10 cellular contexts compared by ENCODE assay signal in genomic region chr6:105600342-105601293, GRCh38.
A peak's percentile ranks its signal among the peaks of the same experiment; 100 is the strongest.
DNase-seq lines count a peak whose midpoint lies in the region; TF ChIP-seq lines count a peak whose summit lies in the region.
"Had no signal": no experiment of that assay in that cellular context is flagged by ENCODE, and none has a peak within 500 bp of the region (broad histone marks: within the 10 kb centered on the region; RNA-seq: fewer than 3 reads in every experiment).

No MANE protein-coding gene starts in this region.

- intact Hi-C loops in activated CD4-positive, alpha-beta memory T cell treated with anti-CD3 and anti-CD28 coated beads for 36 hours (cut with micrococcal nuclease) = loop anchor here (1.0 to 5.0 kb wide), 9 partner anchors 21 to 564 kb away; no protein-coding TSS in a partner anchor
- intact Hi-C loops in spleen (cut with DNase I; ENCODE audit: low total_unique reads) = no loop called here
- intact Hi-C loops in Caco-2 (cut with micrococcal nuclease; ENCODE audit: unreplicated experiment) = no loop called here

- CTCF ChIA-PET in activated CD4-positive, alpha-beta memory T cell treated with anti-CD3 and anti-CD28 coated beads for 36 hours (lab: Charles Lee) = no interaction called here
- CTCF ChIA-PET in Caco-2 (lab: Charles Lee) = no interaction called here

- H3K36me3 Mint-ChIP-seq in HFFc6 (ENCODE audit: low read depth) (peaks cover 6% of the 10 kb centered on the region; the same call in 1 of the 2 replicates), Caco-2 (ENCODE audit: insufficient read depth, unreplicated experiment) (no peaks in the 10 kb centered on the region)
- H3K36me3 Mint-ChIP-seq in activated CD4-positive, alpha-beta memory T cell treated with anti-CD3 and anti-CD28 coated beads for 36 hours = no peaks in the 10 kb centered on the region

- 84 to 87% (median 84%) methylated on average over 9 of the region's 9 CpGs for WGBS in spleen, 5 donors

- H3K27me3 Mint-ChIP-seq in HFFc6 (ENCODE audit: insufficient read depth) (no peaks in the 10 kb centered on the region), Caco-2 (ENCODE audit: insufficient read depth, unreplicated experiment) (no peaks in the 10 kb centered on the region)
- H3K27me3 Mint-ChIP-seq in activated CD4-positive, alpha-beta memory T cell treated with anti-CD3 and anti-CD28 coated beads for 36 hours = peaks cover 3% of the 10 kb centered on the region

- TF ChIP-seq POLR2A in spleen (IDR thresholded peaks at IDR 0.05) = no peak

- DNase-seq in HFFc6 (peak; percentile 33), fibroblast of pulmonary artery (ENCODE audit: low read depth) (peak; percentile 89), spleen (no peak), GM13977 (ENCODE audit: low spot score) (no peak), AG08395 (ENCODE audit: low spot score) (no peak), Caco-2 (no peak)
- DNase-seq in activated CD4-positive, alpha-beta memory T cell treated with anti-CD3 and anti-CD28 coated beads for 36 hours = no peak
- no peak for DNase-seq in activated CD4-positive, CD25-positive, alpha-beta regulatory T cell treated with anti-CD3 and anti-CD28 coated beads, Interleukin-2, amount 50 U/mL, for 72 hours
- DNase-seq: DND-41, SJCRH30 had no signal

- H3K36me3 ChIP-seq in spleen = no peaks in the 10 kb centered on the region
- H3K36me3 ChIP-seq in Caco-2 (ENCODE audit: control insufficient read depth, insufficient read depth, low read length) = no peaks in the 10 kb centered on the region
- H3K36me3 ChIP-seq: SJCRH30 had no signal

- peak overlapping the region in 5 of 8 donors; percentile 44 to 70 (median 64) for H3K27ac ChIP-seq in spleen
- H3K27ac ChIP-seq: SJCRH30 had no signal

- BruUV-seq in Caco-2 (replicated peaks; lab: Mats Ljungman, UMichigan) = no TSS peak

- peak overlapping the region; percentile 91 for H3K27ac Mint-ChIP-seq in HFFc6
- H3K27ac Mint-ChIP-seq in activated CD4-positive, alpha-beta memory T cell treated with anti-CD3 and anti-CD28 coated beads for 36 hours = peak overlapping the region; percentile 86
- H3K27ac Mint-ChIP-seq in Caco-2 (ENCODE audit: unreplicated experiment) = no peak overlapping the region

- H3K9me3 Mint-ChIP-seq in HFFc6 (no peaks in the 10 kb centered on the region), Caco-2 (ENCODE audit: unreplicated experiment) (peaks cover 12% of the 10 kb centered on the region)
- H3K9me3 Mint-ChIP-seq in activated CD4-positive, alpha-beta memory T cell treated with anti-CD3 and anti-CD28 coated beads for 36 hours = peaks cover 4% of the 10 kb centered on the region

- TF ChIP-seq CTCF in HFFc6 (IDR thresholded peaks at IDR 0.05) = no peak
- no peak for TF ChIP-seq CTCF in fibroblast of pulmonary artery (IDR thresholded peaks at IDR 0.05; ENCODE audit: low read length, missing control alignments)
- no peak for TF ChIP-seq CTCF in spleen (IDR thresholded peaks at IDR 0.05 in 8 of 11, conservative IDR thresholded peaks at IDR 0.05 in 3 of 11)
- TF ChIP-seq CTCF in GM13977 (IDR thresholded peaks at IDR 0.05; ENCODE audit: extremely low read depth, insufficient read depth, missing control alignments) = no peak
- TF ChIP-seq CTCF in Caco-2 (IDR thresholded peaks at IDR 0.05; ENCODE audit: insufficient read depth in 1 of 2, low read depth in 1 of 2, low read length in 1 of 2, severe bottlenecking in 1 of 2, unreplicated experiment in 1 of 2) = no peak

- H3K27me3 ChIP-seq in spleen (replicated peaks in 1 of 7) (no peaks in the 10 kb centered on the region), Caco-2 (replicated peaks; ENCODE audit: control insufficient read depth, insufficient read depth, low read length) (no peaks in the 10 kb centered on the region)
- H3K27me3 ChIP-seq: SJCRH30 had no signal

- peak overlapping the region; percentile 80 for H3K4me3 Mint-ChIP-seq in HFFc6
- peak overlapping the region; percentile 33 for H3K4me3 Mint-ChIP-seq in activated CD4-positive, alpha-beta memory T cell treated with anti-CD3 and anti-CD28 coated beads for 36 hours
- no peak overlapping the region for H3K4me3 Mint-ChIP-seq in Caco-2 (ENCODE audit: unreplicated experiment)

- POLR2A ChIA-PET in activated CD4-positive, alpha-beta memory T cell treated with anti-CD3 and anti-CD28 coated beads for 36 hours (lab: Charles Lee) = interaction anchor here (1.2 to 1.5 kb wide), 3 partner anchors 48 to 498 kb away, joined by 3 to 4 read pairs (median 3); no protein-coding TSS in a partner anchor
- POLR2A ChIA-PET in Caco-2 (lab: Charles Lee) = no interaction called here

- in situ Hi-C loops in GM13977 (cut with MboI; ENCODE audit: low pct_unique_long_range_greater_than_20kb, low sequenced_read_pairs, unreplicated experiment) = no loop called here

- H3K4me3 ChIP-seq in fibroblast of pulmonary artery (replicated peaks; ENCODE audit: low read depth, low read length) (no peak overlapping the region), spleen (no peak overlapping the region), Caco-2 (ENCODE audit: low read depth, low read length) (no peak overlapping the region)
- H3K4me3 ChIP-seq: SJCRH30 had no signal

- no peaks in the 10 kb centered on the region for H3K4me1 ChIP-seq in spleen
- 0 out of 2 replicates have a peak, but pooled peaks cover 7% of the 10 kb centered on the region for H3K4me1 ChIP-seq in Caco-2
- H3K4me1 ChIP-seq: SJCRH30 had no signal

- H3K9me3 ChIP-seq in spleen = no peaks in the 10 kb centered on the region
- no peaks in the 10 kb centered on the region for H3K9me3 ChIP-seq in Caco-2
- H3K9me3 ChIP-seq: SJCRH30 had no signal

- H3K4me1 Mint-ChIP-seq in HFFc6 (ENCODE audit: low read depth) = peaks cover 83% of the 10 kb centered on the region
- H3K4me1 Mint-ChIP-seq in activated CD4-positive, alpha-beta memory T cell treated with anti-CD3 and anti-CD28 coated beads for 36 hours (ENCODE audit: low read depth) = peaks cover 26% of the 10 kb centered on the region
- H3K4me1 Mint-ChIP-seq in Caco-2 (ENCODE audit: low read depth, unreplicated experiment) = no peaks in the 10 kb centered on the region

Comparison
In these comparisons a context has a peak if more than half of its experiments do, and no peak if none do; other contexts are left out.
1. DNase-seq: peak in HFFc6 (single experiment) and fibroblast of pulmonary artery (single experiment); none in activated CD4-positive, alpha-beta memory T cell treated with anti-CD3 and anti-CD28 coated beads for 36 hours (single experiment), spleen (single experiment), activated CD4-positive, CD25-positive, alpha-beta regulatory T cell treated with anti-CD3 and anti-CD28 coated beads, Interleukin-2, amount 50 U/mL, for 72 hours (single experiment), GM13977 (single experiment), AG08395 (single experiment) and Caco-2 (0 of 2).